Comparison of ENCODE assay signal across 28 cellular contexts in genomic region chr14:84988391-84988790, GRCh38.
DNase-seq lines count a peak whose midpoint lies in the region; ATAC-seq and TF ChIP-seq lines count a peak whose summit lies in the region.
"Had no signal": no experiment of that assay in that cellular context is flagged by ENCODE, and none has a peak within 500 bp of the region (broad histone marks: within the 10 kb centered on the region; RNA-seq: fewer than 3 reads in every experiment).

No MANE protein-coding gene starts in this region.

- H3K4me3 Mint-ChIP-seq in MCF 10A (ENCODE audit: unreplicated experiment) (no peak overlapping the region), nephron progenitor cell (no peak overlapping the region)
- H3K4me3 Mint-ChIP-seq: CD8-positive, alpha-beta T cell; H9 had no signal

- TF ChIP-seq POLR2A in body of pancreas (IDR thresholded peaks at IDR 0.05): no peak

- no peaks in the 10 kb centered on the region for H3K4me1 ChIP-seq in mammary epithelial cell (ENCODE audit: insufficient read depth, low read length)
- H3K4me1 ChIP-seq in body of pancreas: peaks cover 10% of the 10 kb centered on the region
- H3K4me1 ChIP-seq: SJSA1 had no signal

- H3K27ac Mint-ChIP-seq in MCF 10A (ENCODE audit: low read depth, unreplicated experiment): no peak overlapping the region
- peak overlapping the region; percentile 64 for H3K27ac Mint-ChIP-seq in nephron progenitor cell
- H3K27ac Mint-ChIP-seq: CD8-positive, alpha-beta T cell had no signal

- in situ Hi-C loops in mammary epithelial cell (cut with MboI; ENCODE audit: low sequenced_read_pairs in 2 of 2): no loop called here

- H3K79me2 ChIP-seq in mammary epithelial cell (ENCODE audit: insufficient read depth, low read length): no peaks in the 10 kb centered on the region

- no peaks in the 10 kb centered on the region for H3K9me3 Mint-ChIP-seq in MCF 10A (ENCODE audit: unreplicated experiment)
- H3K9me3 Mint-ChIP-seq in nephron progenitor cell: peaks cover 3% of the 10 kb centered on the region

- no peaks in the 10 kb centered on the region for H4K20me1 ChIP-seq in mammary epithelial cell (ENCODE audit: insufficient read depth, low read length)

- H3K27ac ChIP-seq in mammary epithelial cell (ENCODE audit: insufficient read depth, low read depth, low read length) (no peak overlapping the region), epithelial cell of prostate (no peak overlapping the region), body of pancreas (no peak overlapping the region)
- H3K27ac ChIP-seq: GM23248, SJSA1 had no signal

- CTCF ChIA-PET in mammary epithelial cell (lab: Charles Lee; ENCODE audit: low non-redundant PET): no interaction called here
- CTCF ChIA-PET in MCF 10A (lab: Yijun Ruan, JAX): no interaction called here
- CTCF ChIA-PET in HEK293T (lab: Yijun Ruan, JAX): interaction anchor here (0.8 kb wide), 1 partner anchor 132 kb away, joined by 3 read pairs; no protein-coding TSS in a partner anchor

- BruUV-seq in mammary epithelial cell (replicated peaks; lab: Mats Ljungman, UMichigan) (no TSS peak), MCF 10A (replicated peaks; lab: Mats Ljungman, UMichigan) (no TSS peak)

- POLR2A ChIA-PET in MCF 10A (lab: Yijun Ruan, JAX) (no interaction called here), HEK293T (lab: Yijun Ruan, JAX) (no interaction called here)

- H3K4me1 Mint-ChIP-seq in MCF 10A (ENCODE audit: insufficient read depth, unreplicated experiment) (peaks cover 5% of the 10 kb centered on the region), nephron progenitor cell (peaks cover 17% of the 10 kb centered on the region)
- H3K4me1 Mint-ChIP-seq: H9 had no signal

- H3K9ac ChIP-seq in mammary epithelial cell (ENCODE audit: insufficient read depth, low read length): no peak overlapping the region
- H3K9ac ChIP-seq: GM23248 had no signal

- H3K27me3 ChIP-seq in mammary epithelial cell (ENCODE audit: insufficient read depth, low read length) (no peaks in the 10 kb centered on the region), body of pancreas (no peaks in the 10 kb centered on the region)
- H3K27me3 ChIP-seq: SJSA1 had no signal

- peak overlapping the region; percentile 33 for H2AFZ ChIP-seq in mammary epithelial cell (ENCODE audit: low read depth, low read length)
- H2AFZ ChIP-seq: GM23248 had no signal

- H3K4me2 ChIP-seq in mammary epithelial cell (ENCODE audit: insufficient read depth, low read depth, low read length): no peak overlapping the region

- H3K36me3 Mint-ChIP-seq in MCF 10A (ENCODE audit: insufficient read depth, unreplicated experiment) (no peaks in the 10 kb centered on the region), nephron progenitor cell (ENCODE audit: low read depth) (no peaks in the 10 kb centered on the region)
- H3K36me3 Mint-ChIP-seq: CD8-positive, alpha-beta T cell had no signal

- peak; percentile 56 for DNase-seq in mammary epithelial cell
- DNase-seq in MCF 10A (ENCODE audit: unreplicated experiment): no peak
- DNase-seq in epithelial cell of prostate (ENCODE audit: low read depth, low spot score): peak; percentile 26
- DNase-seq in nephron progenitor cell: peak; percentile 20
- no peak for DNase-seq in body of pancreas
- no peak for DNase-seq in NCI-H146 treated with DMSO at 0.1 percent for 48 hours (lab: John Stamatoyannopoulos, UW; ENCODE audit: unreplicated experiment)
- no peak for DNase-seq in HEK293T (ENCODE audit: extremely low spot score)
- DNase-seq: 8988T; AML-193; C1 segment of cervical spinal cord; Calu3; CD8-positive, alpha-beta T cell; DMS153; GF-D8; GM23248; H9; NCI-H1092; NCI-H1436; NCI-H1930; NCI-H2171 treated with DMSO at 0.1 percent for 48 hours; NCI-H446 treated with DMSO at 0.1 percent for 48 hours; NCI-H526 treated with DMSO at 0.1 percent for 48 hours; OCI-M1 had no signal

- whole genome bisulfite sequencing in mammary epithelial cell (ENCODE audit: low coverage, missing lambda C conversion rate): 66% methylated on average over 6 of the region's 6 CpGs
- 89 to 92% methylated on average over 6 of the region's 6 CpGs for WGBS in body of pancreas, 2 donors

- intact Hi-C loops in mammary epithelial cell (cut with micrococcal nuclease): no loop called here
- intact Hi-C loops in MCF 10A (cut with micrococcal nuclease): no loop called here
- intact Hi-C loops in body of pancreas (cut with DNase I): no loop called here

- H3K36me3 ChIP-seq in mammary epithelial cell (ENCODE audit: insufficient read depth, low read length) (no peaks in the 10 kb centered on the region), body of pancreas (replicated peaks in 1 of 2; ENCODE audit: insufficient read depth in 1 of 2, low read depth in 2 of 2) (no peaks in the 10 kb centered on the region)
- H3K36me3 ChIP-seq: SJSA1 had no signal

- H3K9me3 ChIP-seq in mammary epithelial cell (replicated peaks; ENCODE audit: insufficient read depth, low read length): no peaks in the 10 kb centered on the region
- H3K9me3 ChIP-seq in body of pancreas: no peaks in the 10 kb centered on the region
- H3K9me3 ChIP-seq: SJSA1 had no signal

- ATAC-seq in body of pancreas (no peak), GM18868 (IDR thresholded peaks at IDR 0.05; ENCODE audit: unreplicated experiment) (no peak)
- ATAC-seq: CD8-positive, alpha-beta T cell; GM12878; HepG2; K562 had no signal

- TF ChIP-seq CTCF in mammary epithelial cell (conservative IDR thresholded peaks at IDR 0.05 in 1 of 2, IDR thresholded peaks at IDR 0.05 in 1 of 2; ENCODE audit: extremely low read depth in 1 of 2, insufficient read depth in 1 of 2, low read depth in 1 of 2, low read length in 2 of 2) (no peak), MCF 10A (IDR thresholded peaks at IDR 0.05; ENCODE audit: unreplicated experiment) (no peak), nephron progenitor cell (IDR thresholded peaks at IDR 0.05) (no peak), body of pancreas (IDR thresholded peaks at IDR 0.05) (no peak)

- H3K27me3 Mint-ChIP-seq in MCF 10A (ENCODE audit: insufficient read depth, unreplicated experiment) (no peaks in the 10 kb centered on the region), nephron progenitor cell (ENCODE audit: low read depth, poor library complexity) (peaks cover 11% of the 10 kb centered on the region)

- dilution Hi-C loops in mammary epithelial cell (cut with HindIII; ENCODE audit: low sequenced_read_pairs): no loop called here

- no peak overlapping the region for H3K4me3 ChIP-seq in mammary epithelial cell (replicated peaks in 1 of 3; ENCODE audit: insufficient read depth in 1 of 3, low read depth in 2 of 3, low read length in 3 of 3)
- H3K4me3 ChIP-seq in body of pancreas: no peak overlapping the region
- H3K4me3 ChIP-seq: GM12878, GM23248, K562, SJSA1 had no signal

TF ChIP-seq in HEK293T, 16 proteins besides CTCF, POLR2A, EP300 and RAD21:
- TF ChIP-seq FOXA1 (IDR thresholded peaks at IDR 0.05) (no peak), ELF4 (IDR thresholded peaks at IDR 0.05) (no peak), ZNF384 (IDR thresholded peaks at IDR 0.05) (no peak), SP1 (IDR thresholded peaks at IDR 0.05) (no peak), SUZ12 (IDR thresholded peaks at IDR 0.05) (no peak), NFRKB (IDR thresholded peaks at IDR 0.05) (no peak), FOXM1 (IDR thresholded peaks at IDR 0.05; ENCODE audit: borderline replicate concordance) (no peak)
TF ChIP-seq in HEK293T: peak in this region for 0.

Comparison
In these comparisons a context has a peak if more than half of its experiments do, and no peak if none do; other contexts are left out.
1. DNase-seq: peak in mammary epithelial cell (single experiment), epithelial cell of prostate (single experiment) and nephron progenitor cell (single experiment); none in MCF 10A (single experiment), body of pancreas (0 of 4), NCI-H146 treated with DMSO at 0.1 percent for 48 hours (single experiment) and HEK293T (single experiment).